In the genomic region with DNA sequence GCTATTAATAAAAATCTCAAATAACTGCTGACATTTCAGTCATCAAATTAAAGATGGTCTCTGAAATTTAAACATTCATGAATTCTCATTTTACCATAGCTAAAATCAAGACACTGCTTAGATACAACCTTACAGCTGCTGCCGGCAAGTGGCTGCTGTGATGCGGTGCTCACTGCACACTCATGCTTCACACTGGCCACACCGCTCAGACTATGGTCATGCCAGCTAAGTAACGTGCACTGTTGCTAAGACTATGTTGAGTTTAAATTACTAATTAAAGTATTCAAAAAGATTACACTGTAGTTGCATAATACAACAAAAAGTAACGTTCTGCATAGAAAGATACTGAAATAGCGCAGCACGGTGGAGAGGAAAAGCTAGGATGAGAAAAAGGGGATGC, we compare ENCODE assay signal across 30 cellular contexts. TPM values are rescaled to one million over a fixed set of nuclear protein-coding genes. Genes with fewer than 3 reads are reported as not detected.
DNase-seq lines count a peak whose midpoint lies in the region; ATAC-seq, FAIRE-seq and TF ChIP-seq lines count a peak whose summit lies in the region.
"Had no signal": no experiment of that assay in that cellular context is flagged by ENCODE, and none has a peak within 500 bp of the region (broad histone marks: within the 10 kb centered on the region; RNA-seq: fewer than 3 reads in every experiment).

No MANE protein-coding gene starts in this region.

- H3K36me3 ChIP-seq in GM23338 (ENCODE audit: insufficient read depth) (no peaks in the 10 kb centered on the region), astrocyte (ENCODE audit: insufficient read depth, low read length) (peaks cover 3% of the 10 kb centered on the region), mesenchymal stem cell (ENCODE audit: control insufficient read depth in 1 of 2, insufficient read depth in 2 of 2, low read depth in 1 of 2, low read length in 2 of 2) (peaks cover 3 to 40% of the 10 kb centered on the region in 2 experiments), OCI-LY7 (ENCODE audit: insufficient read depth, low read length) (peaks cover 24% of the 10 kb centered on the region)
- H3K36me3 ChIP-seq: lower lobe of right lung, ovary, transverse colon had no signal

- POLR2A ChIA-PET in OCI-LY7 (lab: Charles Lee): interaction anchor here (0.6 to 1.0 kb wide), 3 partner anchors 10 to 24 kb away, joined by 3 read pairs; no protein-coding TSS in a partner anchor

- FAIRE-seq in astrocyte (lab: Jason Lieb, UNC): no peak
- FAIRE-seq: A204.1 had no signal

- 94% methylated on average over 5 of the region's 7 CpGs for WGBS in mesenchymal stem cell

- H3K9me3 Mint-ChIP-seq in activated T-cell treated with anti-CD3 and anti-CD28 coated beads, Interleukin-2, amount 50 U/mL, for 72 hours: no peaks in the 10 kb centered on the region
- H3K9me3 Mint-ChIP-seq in GM23338: no peaks in the 10 kb centered on the region
- no peaks in the 10 kb centered on the region for H3K9me3 Mint-ChIP-seq in astrocyte (ENCODE audit: unreplicated experiment)
- H3K9me3 Mint-ChIP-seq: activated T-cell treated with anti-CD3 and anti-CD28 coated beads, Interleukin-2, amount 50 U/mL, for 4 hours; nephron had no signal

- peaks cover 0 to 3% of the 10 kb centered on the region in 2 donors for H3K36me3 Mint-ChIP-seq in activated T-cell treated with anti-CD3 and anti-CD28 coated beads, Interleukin-2, amount 50 U/mL, for 72 hours (ENCODE audit: insufficient read depth in 2 of 2)
- H3K36me3 Mint-ChIP-seq in GM23338 (ENCODE audit: low read depth): no peaks in the 10 kb centered on the region
- H3K36me3 Mint-ChIP-seq in astrocyte (ENCODE audit: low read depth, unreplicated experiment): no peaks in the 10 kb centered on the region

- peaks cover 15% of the 10 kb centered on the region for H3K79me1 ChIP-seq in mesenchymal stem cell (replicated peaks; ENCODE audit: low read length, poor library complexity, severe bottlenecking)

- no peak overlapping the region for H3K4ac ChIP-seq in mesenchymal stem cell (ENCODE audit: low read depth in 1 of 2, low read length in 2 of 2)

- no peak overlapping the region for H2AK5ac ChIP-seq in mesenchymal stem cell (ENCODE audit: low read length, severe bottlenecking)

- no TSS peak for BruUV-seq in OCI-LY7 (replicated peaks; lab: Mats Ljungman, UMichigan)

- H2AFZ ChIP-seq in GM23338 (no peak overlapping the region), astrocyte (ENCODE audit: low read depth, low read length) (no peak overlapping the region), mesenchymal stem cell (ENCODE audit: low read depth, low read length) (no peak overlapping the region), OCI-LY7 (ENCODE audit: low read length) (no peak overlapping the region)

- H3K4me3 ChIP-seq in GM23338 (no peak overlapping the region), astrocyte (ENCODE audit: insufficient read depth, low read depth, low read length) (no peak overlapping the region), mesenchymal stem cell (ENCODE audit: insufficient read depth in 1 of 2, low read depth in 1 of 2, low read length in 2 of 2) (no peak overlapping the region), OCI-LY7 (ENCODE audit: low read depth, low read length, poor library complexity, severe bottlenecking) (no peak overlapping the region)
- H3K4me3 ChIP-seq: lower lobe of right lung, ovary, SJCRH30, transverse colon had no signal

- H3K9me3 ChIP-seq in astrocyte (ENCODE audit: insufficient read depth, low read depth, low read length) (no peaks in the 10 kb centered on the region), mesenchymal stem cell (ENCODE audit: control insufficient read depth, low read length) (no peaks in the 10 kb centered on the region), OCI-LY7 (ENCODE audit: low read length) (no peaks in the 10 kb centered on the region)
- H3K9me3 ChIP-seq: BE2C, lower lobe of right lung, ovary, SJCRH30, transverse colon had no signal

- H3K14ac ChIP-seq in mesenchymal stem cell (ENCODE audit: low read length in 2 of 2): no peak overlapping the region

- no peak overlapping the region for H4K8ac ChIP-seq in mesenchymal stem cell (ENCODE audit: low read length)

- H3K27me3 Mint-ChIP-seq in activated T-cell treated with anti-CD3 and anti-CD28 coated beads, Interleukin-2, amount 50 U/mL, for 72 hours (ENCODE audit: low read depth): no peaks in the 10 kb centered on the region
- H3K27me3 Mint-ChIP-seq in GM23338 (ENCODE audit: insufficient read depth, low read depth, poor library complexity) (peaks cover 2% of the 10 kb centered on the region), astrocyte (ENCODE audit: low read depth, unreplicated experiment) (no peaks in the 10 kb centered on the region)

- H3K27me3 ChIP-seq in GM23338 (ENCODE audit: insufficient read depth) (no peaks in the 10 kb centered on the region), astrocyte (ENCODE audit: insufficient read depth, low read length) (no peaks in the 10 kb centered on the region), mesenchymal stem cell (ENCODE audit: control insufficient read depth in 1 of 2, insufficient read depth in 1 of 2, low read length in 2 of 2) (no peaks in the 10 kb centered on the region)
- H3K27me3 ChIP-seq: BE2C, ovary, SJCRH30, transverse colon had no signal

- no peak overlapping the region for H2BK120ac ChIP-seq in mesenchymal stem cell (ENCODE audit: low read depth, low read length)

- H3K27ac ChIP-seq in GM23338 (ENCODE audit: low read depth): 0 out of 2 replicates have a peak overlapping the region, but pooled peaks have one; percentile 12
- no peak overlapping the region for H3K27ac ChIP-seq in astrocyte (ENCODE audit: low read depth, low read length)
- H3K27ac ChIP-seq in mesenchymal stem cell (ENCODE audit: low read length, poor library complexity, severe bottlenecking): no peak overlapping the region
- no peak overlapping the region for H3K27ac ChIP-seq in OCI-LY7 (ENCODE audit: low read depth, low read length, poor library complexity, severe bottlenecking)
- H3K27ac ChIP-seq: lower lobe of right lung, ovary, SJCRH30, transverse colon had no signal

- no peak overlapping the region for H3K4me2 ChIP-seq in GM23338
- peak overlapping the region; percentile 38 for H3K4me2 ChIP-seq in astrocyte (ENCODE audit: low read length)
- no peak overlapping the region for H3K4me2 ChIP-seq in mesenchymal stem cell (ENCODE audit: low read length, poor library complexity, severe bottlenecking)
- no peak overlapping the region for H3K4me2 ChIP-seq in OCI-LY7 (ENCODE audit: low read length)

- H2BK12ac ChIP-seq in mesenchymal stem cell (ENCODE audit: low read length in 2 of 2): no peak overlapping the region

- DNase-seq in activated T-cell treated with anti-CD3 and anti-CD28 coated beads, Interleukin-2, amount 50 U/mL, for 72 hours: no peak
- DNase-seq in activated T-cell treated with anti-CD3 and anti-CD28 coated beads, Interleukin-2, amount 50 U/mL, for 48 hours: no peak
- DNase-seq in GM23338 (ENCODE audit: low spot score): no peak
- DNase-seq in astrocyte (ENCODE audit: low read depth): no peak
- no peak for DNase-seq in mesenchymal stem cell
- DNase-seq in germinal center (ENCODE audit: low spot score): no peak
- no peak for DNase-seq in RPMI8226
- no peak for DNase-seq in OCI-LY7 (ENCODE audit: low spot score)
- DNase-seq: activated CD4-positive, alpha-beta T cell treated with anti-CD3 and anti-CD28 coated beads for 1 hour; activated naive CD4-positive, alpha-beta T cell treated with Interleukin-2 at 50 U/mL for 16 hours; activated T-cell treated with anti-CD3 and anti-CD28 coated beads, Interleukin-2, amount 50 U/mL, for 4 hours; aorta; BE2C; caudate nucleus; dermis blood vessel endothelial cell; GDM1; head of caudate nucleus; lower lobe of right lung; NCI-H1092 treated with DMSO at 0.1 percent for 48 hours; NCI-H187; NCI-H2171 treated with DMSO at 0.1 percent for 48 hours; NCI-H524; ovary; retina; SJCRH30; stimulated activated CD4-positive, alpha-beta T cell treated with anti-CD3 and anti-CD28 coated beads, Interleukin-2, amount 100 ng/mL, for 24 hours; T-helper 1 cell; transverse colon had no signal

- no peak overlapping the region for H4K91ac ChIP-seq in mesenchymal stem cell (ENCODE audit: low read length)

- H3K79me2 ChIP-seq in GM23338 (replicated peaks; ENCODE audit: insufficient read depth): peaks cover 100% of the 10 kb centered on the region
- peaks cover 100% of the 10 kb centered on the region for H3K79me2 ChIP-seq in astrocyte (ENCODE audit: insufficient read depth, low read length)
- peaks cover 33% of the 10 kb centered on the region for H3K79me2 ChIP-seq in OCI-LY7 (ENCODE audit: insufficient read depth, low read depth, low read length)

- H3F3A ChIP-seq in GM23338 (replicated peaks; ENCODE audit: low read depth): no peaks in the 10 kb centered on the region

- H3K18ac ChIP-seq in mesenchymal stem cell (ENCODE audit: low read depth in 1 of 2, low read length in 2 of 2): no peak overlapping the region

- H3K23ac ChIP-seq in mesenchymal stem cell (ENCODE audit: low read length in 2 of 2): no peak overlapping the region

- peak overlapping the region in 1 of 2 donors; percentile 8 for H3K4me3 Mint-ChIP-seq in activated T-cell treated with anti-CD3 and anti-CD28 coated beads, Interleukin-2, amount 50 U/mL, for 72 hours
- no peak overlapping the region for H3K4me3 Mint-ChIP-seq in GM23338
- no peak overlapping the region for H3K4me3 Mint-ChIP-seq in astrocyte (ENCODE audit: unreplicated experiment)
- H3K4me3 Mint-ChIP-seq: activated T-cell treated with anti-CD3 and anti-CD28 coated beads, Interleukin-2, amount 50 U/mL, for 4 hours; nephron had no signal

- ATAC-seq in activated T-cell treated with anti-CD3 and anti-CD28 coated beads, Interleukin-2, amount 50 U/mL, for 72 hours (replicated peaks in 1 of 2): peak in 1 of 2 donors; percentile 42
- peak; percentile 50 for ATAC-seq in GM23338
- ATAC-seq: lower lobe of right lung had no signal

- no peak for TF ChIP-seq CTCF in GM23338 (conservative IDR thresholded peaks at IDR 0.05; ENCODE audit: low read depth in 2 of 2)
- TF ChIP-seq CTCF in astrocyte (IDR thresholded peaks at IDR 0.05; ENCODE audit: insufficient read depth, low read depth, low read length): no peak
- TF ChIP-seq CTCF in OCI-LY7 (conservative IDR thresholded peaks at IDR 0.05; ENCODE audit: low read length): no peak

- no peak overlapping the region for H2BK15ac ChIP-seq in mesenchymal stem cell (ENCODE audit: low read depth, poor library complexity, severe bottlenecking)

- CTCF ChIA-PET in OCI-LY7 (lab: Charles Lee; ENCODE audit: unreplicated experiment): no interaction called here

- H3K9ac ChIP-seq in astrocyte (ENCODE audit: low read length) (peak overlapping the region; percentile 7), mesenchymal stem cell (ENCODE audit: low read length) (peak overlapping the region; percentile 60)

- no peaks in the 10 kb centered on the region for H3K9me2 ChIP-seq in GM23338 (ENCODE audit: insufficient read depth)
- H3K9me2 ChIP-seq in OCI-LY7 (ENCODE audit: insufficient read depth, low read length): no peaks in the 10 kb centered on the region

- H3K27ac Mint-ChIP-seq in activated T-cell treated with anti-CD3 and anti-CD28 coated beads, Interleukin-2, amount 50 U/mL, for 72 hours: peak overlapping the region; percentile 18
- H3K27ac Mint-ChIP-seq in GM23338: no peak overlapping the region
- H3K27ac Mint-ChIP-seq in astrocyte (ENCODE audit: unreplicated experiment): no peak overlapping the region

- H3K4me1 ChIP-seq in GM23338 (ENCODE audit: insufficient read depth) (peaks cover 13% of the 10 kb centered on the region), astrocyte (ENCODE audit: insufficient read depth, low read length) (peaks cover 20% of the 10 kb centered on the region), mesenchymal stem cell (ENCODE audit: control insufficient read depth, insufficient read depth, low read depth, low read length) (no peaks in the 10 kb centered on the region), OCI-LY7 (ENCODE audit: insufficient read depth, low read length, poor library complexity, severe bottlenecking) (no peaks in the 10 kb centered on the region)
- H3K4me1 ChIP-seq: SJCRH30 had no signal

- intact Hi-C loops in OCI-LY7 (cut with micrococcal nuclease; ENCODE audit: unreplicated experiment): loop anchor here (5.0 kb wide), 1 partner anchor 98 kb away; no protein-coding TSS in a partner anchor

- H3K4me1 Mint-ChIP-seq in activated T-cell treated with anti-CD3 and anti-CD28 coated beads, Interleukin-2, amount 50 U/mL, for 72 hours (ENCODE audit: low read depth): peaks cover 27% of the 10 kb centered on the region
- H3K4me1 Mint-ChIP-seq in GM23338 (peaks cover 29% of the 10 kb centered on the region), astrocyte (ENCODE audit: low read depth, unreplicated experiment) (peaks cover 14% of the 10 kb centered on the region)
- H3K4me1 Mint-ChIP-seq: nephron had no signal

- H2BK5ac ChIP-seq in mesenchymal stem cell (ENCODE audit: low read depth, low read length, poor library complexity, severe bottlenecking): no peak overlapping the region

- H4K20me1 ChIP-seq in GM23338 (replicated peaks; ENCODE audit: insufficient read depth) (peaks cover 46% of the 10 kb centered on the region), astrocyte (ENCODE audit: insufficient read depth, low read length) (peaks cover 79% of the 10 kb centered on the region), OCI-LY7 (ENCODE audit: insufficient read depth, low read length) (peaks cover 27% of the 10 kb centered on the region; the same call in 1 of the 2 replicates)

RNA-seq across cellular contexts. Expression of a gene that starts 12.1 kb away (rescaled TPM):
- total RNA-seq in activated T-cell treated with anti-CD3 and anti-CD28 coated beads, Interleukin-2, amount 50 U/mL, for 72 hours: 100 to 1,000 TPM in 1 of 2 donors, 10 to 100 TPM in 1; 97.7 to 121 TPM
- total RNA-seq in GM23338 (2014; rRNA removed; shearing (Covaris generic)): 164 and 202 TPM in 2 replicates
- polyA plus RNA-seq in GM23338 (2016; fragmentation: Nextera tagmentation; extraction: Ambion mirVana): 17.2 and 20.0 TPM in 2 replicates
- total RNA-seq in astrocyte: 76.3 and 79.2 TPM in 2 replicates
- 52.5 TPM for polyA plus RNA-seq in mesenchymal stem cell (2013, experiment 1 of 2)
- 54.3 TPM for polyA plus RNA-seq in mesenchymal stem cell (2013, experiment 2 of 2)
- total RNA-seq in OCI-LY7 (2014; rRNA removed; shearing (Covaris generic)): 84.5 and 103 TPM in 2 replicates
- 69.5 and 79.5 TPM in 2 replicates for total RNA-seq in OCI-LY7 (2022)
